8 cellular contexts compared by ENCODE assay signal in genomic region chr17:60599220-60599619, GRCh38. TPM values are rescaled to one million over a fixed set of nuclear protein-coding genes. Genes with fewer than 3 reads are reported as not detected.
DNase-seq lines count a peak whose midpoint lies in the region; ATAC-seq and TF ChIP-seq lines count a peak whose summit lies in the region.

No MANE protein-coding gene starts in this region.

- peak; percentile 9 for ATAC-seq in HG03469 (IDR thresholded peaks at IDR 0.05; ENCODE audit: unreplicated experiment)
- no peak for ATAC-seq in HG03439 (IDR thresholded peaks at IDR 0.05; ENCODE audit: unreplicated experiment)
- ATAC-seq in HG02981 (IDR thresholded peaks at IDR 0.05; ENCODE audit: unreplicated experiment) = no peak

- TF ChIP-seq CTCF in MCF 10A (IDR thresholded peaks at IDR 0.05; ENCODE audit: unreplicated experiment) = no peak

- no peaks in the 10 kb centered on the region for H3K27me3 ChIP-seq in mononuclear cell (ENCODE audit: insufficient read depth, low read length)

- CTCF ChIA-PET in MCF 10A (lab: Yijun Ruan, JAX) = interaction anchor here (0.6 to 1.6 kb wide), 7 partner anchors 8 to 98 kb away, joined by 3 to 8 read pairs (median 5); partner anchors contain the start of gene APPBP2

- intact Hi-C loops in MCF 10A (cut with micrococcal nuclease) = no loop called here

- H3K4me3 ChIP-seq in GM08714 (ENCODE audit: low read length) = peak overlapping the region; percentile 87
- peak overlapping the region; percentile 88 for H3K4me3 ChIP-seq in mononuclear cell (ENCODE audit: low read length)

- no peaks in the 10 kb centered on the region for H3K36me3 Mint-ChIP-seq in MCF 10A (ENCODE audit: insufficient read depth, unreplicated experiment)

- H3K27ac Mint-ChIP-seq in MCF 10A (ENCODE audit: low read depth, unreplicated experiment) = peak overlapping the region; percentile 89

- BruUV-seq in MCF 10A (replicated peaks; lab: Mats Ljungman, UMichigan) = TSS peak; percentile 73

- no peaks in the 10 kb centered on the region for H3K27me3 Mint-ChIP-seq in MCF 10A (ENCODE audit: insufficient read depth, unreplicated experiment)

- H3K9me3 ChIP-seq in mononuclear cell (ENCODE audit: low read depth, low read length) = no peaks in the 10 kb centered on the region

- H3K4me3 Mint-ChIP-seq in MCF 10A (ENCODE audit: unreplicated experiment) = peak overlapping the region; percentile 86

- POLR2A ChIA-PET in MCF 10A (lab: Yijun Ruan, JAX) = interaction anchor here (0.6 to 8.7 kb wide), 25 partner anchors 8 to 1444 kb away, joined by 3 to 113 read pairs (median 5); partner anchors contain the start of genes APPBP2, BCAS3, CLTC and HEATR6

- H3K4me1 ChIP-seq in mononuclear cell (ENCODE audit: insufficient read depth, low read length) = peaks cover 49% of the 10 kb centered on the region

- H3K4me1 Mint-ChIP-seq in MCF 10A (ENCODE audit: insufficient read depth, unreplicated experiment) = peaks cover 6% of the 10 kb centered on the region

- no peaks in the 10 kb centered on the region for H3K9me3 Mint-ChIP-seq in MCF 10A (ENCODE audit: unreplicated experiment)

- DNase-seq in MCF 10A (ENCODE audit: unreplicated experiment) (no peak), medulla oblongata (ENCODE audit: extremely low spot score) (no peak), NCI-H2029 (lab: John Stamatoyannopoulos, UW) (no peak)

RNA-seq across cellular contexts. Expression of gene PPM1D, which starts 0.8 kb away (rescaled TPM):
- total RNA-seq in MCF 10A (2022) = 14.3 and 16.1 TPM in 2 replicates
- 14.8 TPM for total RNA-seq in mononuclear cell
